Comparison of ENCODE assay signal across 20 cellular contexts in the genomic region with DNA sequence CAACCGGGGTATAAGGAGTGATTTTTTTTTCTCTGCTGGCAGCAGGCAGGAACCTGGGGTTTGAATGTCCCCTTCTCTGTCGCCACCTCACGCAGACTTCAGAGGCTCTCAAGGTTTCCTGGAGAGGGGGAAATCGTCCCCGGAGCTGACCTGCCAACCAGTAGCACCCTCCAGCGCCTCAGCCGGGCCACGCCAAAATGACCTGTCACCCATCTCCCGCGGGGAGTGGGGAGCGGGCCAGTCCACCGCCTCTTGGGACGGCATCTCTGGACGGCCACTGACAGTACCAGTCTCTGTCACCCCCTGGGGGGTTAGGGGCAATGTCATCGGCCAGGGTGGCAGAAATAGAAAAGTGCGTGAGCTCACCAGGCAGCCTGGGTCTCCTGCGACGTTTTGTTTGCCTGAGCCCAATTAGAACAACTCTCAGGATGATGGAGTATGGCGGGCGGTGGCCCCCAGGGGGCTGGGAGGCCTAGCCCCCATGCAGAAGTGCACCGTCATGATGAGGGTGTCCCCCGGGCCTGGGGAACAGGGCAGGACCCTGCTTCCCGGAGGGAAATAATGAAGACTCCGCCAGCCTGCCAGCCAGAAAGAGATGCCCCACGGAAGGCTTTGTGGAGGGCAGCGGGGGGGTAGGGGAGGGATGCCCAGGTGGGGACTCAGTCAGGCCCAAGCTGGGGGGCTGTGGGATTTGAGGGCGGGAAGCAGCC.
DNase-seq lines count a peak whose midpoint lies in the region; ATAC-seq lines count a peak whose summit lies in the region.
"Had no signal": no experiment of that assay in that cellular context is flagged by ENCODE, and none has a peak within 500 bp of the region (broad histone marks: within the 10 kb centered on the region; RNA-seq: fewer than 3 reads in every experiment).

No MANE protein-coding gene starts in this region.

- peaks cover 6% of the 10 kb centered on the region for H3K36me3 Mint-ChIP-seq in stimulated activated memory B cell treated with anti-CD40 and anti-IgM and Interleukin-4, amounts not matched to agents 10 μg/mL and 1 μg/mL and 100 μg/mL, for 72 hours

- peaks cover 92% of the 10 kb centered on the region for H3K27me3 Mint-ChIP-seq in stimulated activated memory B cell treated with anti-CD40 and anti-IgM and Interleukin-4, amounts not matched to agents 10 μg/mL and 1 μg/mL and 100 μg/mL, for 72 hours

- no peak for ATAC-seq in stimulated activated memory B cell treated with anti-CD40 and anti-IgM and Interleukin-4, amounts not matched to agents 10 μg/mL and 1 μg/mL and 100 μg/mL, for 72 hours
- no peak for ATAC-seq in HG02642 (IDR thresholded peaks at IDR 0.05; ENCODE audit: poor library complexity, unreplicated experiment)
- ATAC-seq in HG02759 (IDR thresholded peaks at IDR 0.05; ENCODE audit: unreplicated experiment) = no peak

- H3K9me3 Mint-ChIP-seq in stimulated activated memory B cell treated with anti-CD40 and anti-IgM and Interleukin-4, amounts not matched to agents 10 μg/mL and 1 μg/mL and 100 μg/mL, for 72 hours = peaks cover 5% of the 10 kb centered on the region
- H3K9me3 Mint-ChIP-seq: central memory CD8-positive, alpha-beta T cell had no signal

- DNase-seq in NCI-H1417 (lab: John Stamatoyannopoulos, UW) (peak in 2 of 3 experiments; percentile 80 to 88), NCI-H1417 treated with DMSO at 0.1 percent for 48 hours (lab: John Stamatoyannopoulos, UW) (no peak), RPMI8226 (peak; percentile 32), SIG-M5 (lab: John Stamatoyannopoulos, UW) (no peak)
- DNase-seq: activated CD4-positive, CD25-positive, alpha-beta regulatory T cell treated with anti-CD3 and anti-CD28 coated beads, Interleukin-2, amount 50 U/mL, for 72 hours; activated gamma-delta T cell; effector memory CD4-positive, alpha-beta T cell; GF-D8; kidney; MG63; NCI-H1930; T1000; thyroid gland had no signal

- H3K9ac ChIP-seq in iPS-15b (ENCODE audit: low read depth, low read length) = no peak overlapping the region
- H3K9ac ChIP-seq: SK-N-SH had no signal

- H3K27me3 ChIP-seq in iPS-15b (ENCODE audit: control insufficient read depth, insufficient read depth, low read length) = peaks cover 13% of the 10 kb centered on the region

- no peaks in the 10 kb centered on the region for H3K9me3 ChIP-seq in iPS-15b (ENCODE audit: control insufficient read depth, insufficient read depth, low read length)
- H3K9me3 ChIP-seq: MG63, neutrophil, SK-N-SH, thyroid gland had no signal

- H3K4me3 ChIP-seq in iPS-15b (ENCODE audit: low read depth, low read length) = peak overlapping the region; percentile 73
- H3K4me3 ChIP-seq: MG63, thyroid gland had no signal

- H3K36me3 ChIP-seq in iPS-15b (ENCODE audit: control insufficient read depth, insufficient read depth, low read length) = peaks cover 5% of the 10 kb centered on the region
- H3K36me3 ChIP-seq: MG63, neutrophil, thyroid gland had no signal

- no peak overlapping the region for H3K27ac Mint-ChIP-seq in stimulated activated memory B cell treated with anti-CD40 and anti-IgM and Interleukin-4, amounts not matched to agents 10 μg/mL and 1 μg/mL and 100 μg/mL, for 72 hours

- peaks cover 6% of the 10 kb centered on the region for H3K4me1 ChIP-seq in iPS-15b (ENCODE audit: control insufficient read depth, insufficient read depth, low read length)

- peak overlapping the region; percentile 15 for H3K4me3 Mint-ChIP-seq in stimulated activated memory B cell treated with anti-CD40 and anti-IgM and Interleukin-4, amounts not matched to agents 10 μg/mL and 1 μg/mL and 100 μg/mL, for 72 hours

- peaks cover 41% of the 10 kb centered on the region for H3K4me1 Mint-ChIP-seq in stimulated activated memory B cell treated with anti-CD40 and anti-IgM and Interleukin-4, amounts not matched to agents 10 μg/mL and 1 μg/mL and 100 μg/mL, for 72 hours

Comparison
In these comparisons a context has a peak if more than half of its experiments do, and no peak if none do; other contexts are left out.
1. DNase-seq: peak in NCI-H1417 (2 of 3) and RPMI8226 (single experiment); none in NCI-H1417 treated with DMSO at 0.1 percent for 48 hours (single experiment) and SIG-M5 (single experiment).